Comparison of ENCODE assay signal across 1 cellular context in the genomic region with DNA sequence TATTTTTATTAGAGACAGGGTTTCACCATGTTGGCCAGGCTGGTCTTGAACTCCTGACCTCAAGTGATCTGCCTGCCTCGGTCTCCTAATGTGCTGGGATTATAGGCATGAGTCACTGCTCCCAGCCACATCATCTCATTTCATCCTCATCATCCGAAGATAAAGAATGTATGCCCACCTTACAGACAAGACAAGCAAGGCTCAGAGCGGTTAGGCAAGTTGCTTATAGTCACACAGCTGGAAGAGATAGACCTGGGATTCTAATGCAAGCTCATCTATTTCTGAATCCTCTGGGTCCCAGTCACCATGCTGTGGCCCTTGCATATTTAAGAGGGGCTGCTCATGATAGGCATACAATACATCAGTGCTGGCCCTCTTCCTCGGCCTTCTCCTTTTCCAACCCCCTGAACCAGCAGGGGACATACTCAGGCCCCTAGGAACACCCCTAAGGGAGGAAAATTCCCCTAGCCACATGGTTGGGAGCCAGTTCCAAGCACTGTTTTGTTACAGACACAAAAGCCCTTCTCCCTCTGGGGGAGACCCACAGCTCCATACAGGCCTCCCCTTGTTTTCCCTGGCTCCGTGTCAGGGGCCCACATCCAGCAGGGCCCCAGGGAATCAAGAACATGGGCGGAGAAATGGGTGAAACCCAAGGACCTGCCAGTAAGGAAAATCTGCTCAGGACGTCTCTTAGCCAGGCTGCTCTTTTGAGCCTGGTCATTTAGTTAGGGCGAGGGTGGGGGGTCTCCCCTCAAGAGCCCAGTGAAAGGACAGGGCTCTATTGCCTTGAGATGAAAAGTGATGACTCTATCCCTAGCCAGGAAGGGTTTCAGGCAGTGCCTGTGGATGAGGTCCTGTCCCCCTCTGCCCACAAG.
A peak's percentile ranks its signal among the peaks of the same experiment; 100 is the strongest.
TF ChIP-seq lines count a peak whose summit lies in the region.

No MANE protein-coding gene starts in this region.

TF ChIP-seq in H1, 55 proteins besides CTCF, POLR2A, EP300 and RAD21:
- peak; percentile 18 for TF ChIP-seq ASH2L (IDR thresholded peaks at IDR 0.05; ENCODE audit: low read length)
- no peak for TF ChIP-seq NRF1 (IDR thresholded peaks at IDR 0.05; ENCODE audit: low read depth, low read length)
- peak; percentile 73; the same call in 1 of the 2 replicates for TF ChIP-seq KDM1A (IDR thresholded peaks at IDR 0.05; ENCODE audit: borderline replicate concordance, low read length)
